In genomic region chr11:17598700-17599459, GRCh38 we compare ENCODE assay signal across 8 cellular contexts. TPM values are rescaled to one million over a fixed set of nuclear protein-coding genes. Genes with fewer than 3 reads are reported as not detected.
A peak's percentile ranks its signal among the peaks of the same experiment; 100 is the strongest.
DNase-seq lines count a peak whose midpoint lies in the region; ATAC-seq and TF ChIP-seq lines count a peak whose summit lies in the region.

No MANE protein-coding gene starts in this region.

- no peaks in the 10 kb centered on the region for H3K36me3 Mint-ChIP-seq in activated naive CD8-positive, alpha-beta T cell treated with anti-CD3 and anti-CD28 coated beads, Interleukin-2, amount 10 ng/mL, durations not matched to agents 7 days and 5 days

- no peak overlapping the region for H3K4me3 Mint-ChIP-seq in activated naive CD8-positive, alpha-beta T cell treated with anti-CD3 and anti-CD28 coated beads, Interleukin-2, amount 10 ng/mL, durations not matched to agents 7 days and 5 days

- TF ChIP-seq CTCF in heart left ventricle (IDR thresholded peaks at IDR 0.05) (peak; percentile 78 to 94 (median 90)), psoas muscle (IDR thresholded peaks at IDR 0.05) (peak; percentile 98), vagina (IDR thresholded peaks at IDR 0.05) (peak; percentile 74 to 81 (median 76))

- no peak overlapping the region for H3K27ac Mint-ChIP-seq in activated naive CD8-positive, alpha-beta T cell treated with anti-CD3 and anti-CD28 coated beads, Interleukin-2, amount 10 ng/mL, durations not matched to agents 7 days and 5 days

- H3K4me1 ChIP-seq in heart left ventricle (no peaks in the 10 kb centered on the region), psoas muscle (no peaks in the 10 kb centered on the region), vagina (no peaks in the 10 kb centered on the region)

- DNase-seq in G401 (ENCODE audit: low spot score) (peak; percentile 85), LHCN-M2 (ENCODE audit: low read depth) (peak; percentile 40), heart left ventricle (peak; percentile 51 to 77 (median 67)), psoas muscle (peak; percentile 74 to 87), vagina (ENCODE audit: extremely low spot score in 2 of 2) (peak; percentile 72 to 85)
- DNase-seq in activated naive CD8-positive, alpha-beta T cell treated with anti-CD3 and anti-CD28 coated beads, Interleukin-2, amount 10 ng/mL, durations not matched to agents 7 days and 5 days: peak; percentile 75

- no peaks in the 10 kb centered on the region for H3K36me3 ChIP-seq in heart left ventricle
- no peaks in the 10 kb centered on the region for H3K36me3 ChIP-seq in psoas muscle (ENCODE audit: insufficient read depth in 1 of 2, low read depth in 1 of 2)
- H3K36me3 ChIP-seq in vagina: no peaks in the 10 kb centered on the region

- in situ Hi-C loops in G401 (cut with HindIII; ENCODE audit: low sequenced_read_pairs): no loop called here

- 28 to 31% (median 30%) methylated on average over 17 of the region's 17 CpGs for WGBS in heart left ventricle, 4 donors
- WGBS in psoas muscle, 3 donors: 25 to 29% (median 28%) methylated on average over 17 of the region's 17 CpGs

- H3K27me3 ChIP-seq in heart left ventricle (peaks cover 0 to 13% (median 0%) of the 10 kb centered on the region in 9 donors), psoas muscle (ENCODE audit: insufficient read depth in 3 of 3, low read length in 2 of 3) (no peaks in the 10 kb centered on the region), vagina (no peaks in the 10 kb centered on the region)

- ATAC-seq in GM21825 (IDR thresholded peaks at IDR 0.05; ENCODE audit: unreplicated experiment) (peak; percentile 87), SK-N-SH treated with all-trans-retinoic acid at 6 μM for 48 hours (peak; percentile 96), heart left ventricle (peak; percentile 37 to 90 (median 78)), psoas muscle (peak; percentile 88 to 96 (median 94))
- ATAC-seq in activated naive CD8-positive, alpha-beta T cell treated with anti-CD3 and anti-CD28 coated beads, Interleukin-2, amount 10 ng/mL, durations not matched to agents 7 days and 5 days (ENCODE audit: low read depth): peak; percentile 87

- H3K27me3 Mint-ChIP-seq in activated naive CD8-positive, alpha-beta T cell treated with anti-CD3 and anti-CD28 coated beads, Interleukin-2, amount 10 ng/mL, durations not matched to agents 7 days and 5 days: no peaks in the 10 kb centered on the region

- intact Hi-C loops in heart left ventricle (cut with DNase I) (loop anchor here (1.0 to 5.0 kb wide), 9 partner anchors 121 to 383 kb away; partner anchors contain the start of gene KCNC1 (in 1 of the 10)), psoas muscle (cut with DNase I) (loop anchor here (1.0 to 5.0 kb wide), 5 partner anchors 123 to 383 kb away; no protein-coding TSS in a partner anchor), vagina (cut with DNase I) (loop anchor here (10.0 kb wide), 1 partner anchor 376 kb away; no protein-coding TSS in a partner anchor)

- no peak overlapping the region for H3K27ac ChIP-seq in heart left ventricle
- no peak overlapping the region for H3K27ac ChIP-seq in psoas muscle
- H3K27ac ChIP-seq in vagina: no peak overlapping the region

- POLR2A ChIA-PET in activated naive CD8-positive, alpha-beta T cell treated with anti-CD3 and anti-CD28 coated beads, Interleukin-2, amount 10 ng/mL, durations not matched to agents 7 days and 5 days (lab: Charles Lee): no interaction called here

- H3K9me3 Mint-ChIP-seq in activated naive CD8-positive, alpha-beta T cell treated with anti-CD3 and anti-CD28 coated beads, Interleukin-2, amount 10 ng/mL, durations not matched to agents 7 days and 5 days: no peaks in the 10 kb centered on the region

- H3K4me3 ChIP-seq in heart left ventricle (no peak overlapping the region), psoas muscle (no peak overlapping the region), vagina (no peak overlapping the region)

- H3K4me1 Mint-ChIP-seq in activated naive CD8-positive, alpha-beta T cell treated with anti-CD3 and anti-CD28 coated beads, Interleukin-2, amount 10 ng/mL, durations not matched to agents 7 days and 5 days: no peaks in the 10 kb centered on the region

- TF ChIP-seq POLR2A in heart left ventricle (IDR thresholded peaks at IDR 0.05) (no peak), vagina (IDR thresholded peaks at IDR 0.05) (no peak)

- no peaks in the 10 kb centered on the region for H3K9me3 ChIP-seq in heart left ventricle
- no peaks in the 10 kb centered on the region for H3K9me3 ChIP-seq in psoas muscle
- H3K9me3 ChIP-seq in vagina: no peaks in the 10 kb centered on the region

TF ChIP-seq in SK-N-SH treated with all-trans-retinoic acid at 6 μM for 48 hours, 23 proteins besides CTCF, POLR2A, EP300 and RAD21:
- TF ChIP-seq ZNF565 (CRISPR knock-in tag; conservative IDR thresholded peaks at IDR 0.05; ENCODE audit: low read depth) (no peak), ZFP30 (CRISPR knock-in tag; IDR thresholded peaks at IDR 0.05) (no peak), CSDC2 (CRISPR knock-in tag; IDR thresholded peaks at IDR 0.05) (no peak), ISL1 (CRISPR knock-in tag; IDR thresholded peaks at IDR 0.05) (no peak), ARNTL (CRISPR knock-in tag; IDR thresholded peaks at IDR 0.05; ENCODE audit: borderline replicate concordance, low read depth) (no peak), ZNF70 (CRISPR knock-in tag; IDR thresholded peaks at IDR 0.05) (no peak), ZNF8 (CRISPR knock-in tag; IDR thresholded peaks at IDR 0.05) (no peak), PATZ1 (CRISPR knock-in tag; IDR thresholded peaks at IDR 0.05; ENCODE audit: borderline replicate concordance) (no peak), CREB5 (CRISPR knock-in tag; IDR thresholded peaks at IDR 0.05; ENCODE audit: low read depth) (no peak), OSR1 (CRISPR knock-in tag; IDR thresholded peaks at IDR 0.05) (no peak), ESRRG (CRISPR knock-in tag; IDR thresholded peaks at IDR 0.05) (no peak), GLIS3 (CRISPR knock-in tag; IDR thresholded peaks at IDR 0.05) (no peak)

RNA-seq across cellular contexts. Expression of gene OTOG, which starts 51.8 kb away (rescaled TPM):
- total RNA-seq in G401 (2014; rRNA removed; shearing (Covaris generic)): not detected in 2 replicates
- total RNA-seq in LHCN-M2 (2014; rRNA removed): not detected in 2 replicates
- polyA plus RNA-seq in LHCN-M2 (2012): not detected
- total RNA-seq in activated naive CD8-positive, alpha-beta T cell treated with anti-CD3 and anti-CD28 coated beads, Interleukin-2, amount 10 ng/mL, durations not matched to agents 7 days and 5 days: not detected
- not detected for total RNA-seq in heart left ventricle
- polyA plus RNA-seq in heart left ventricle: not detected
- not detected for total RNA-seq in psoas muscle
- polyA plus RNA-seq in psoas muscle: not detected
- not detected for total RNA-seq in vagina

RNA-seq across cellular contexts. Expression of gene USH1C, which starts 54.7 kb away (rescaled TPM):
- not detected in 2 replicates for total RNA-seq in G401 (2014; rRNA removed; shearing (Covaris generic))
- total RNA-seq in LHCN-M2 (2014; rRNA removed) (not detected in 2 replicates), heart left ventricle (under 1 TPM in 1 of 9 donors, not detected in 8; 0.16 TPM), psoas muscle (not detected), vagina (not detected)
- not detected for polyA plus RNA-seq in LHCN-M2 (2012)
- total RNA-seq in activated naive CD8-positive, alpha-beta T cell treated with anti-CD3 and anti-CD28 coated beads, Interleukin-2, amount 10 ng/mL, durations not matched to agents 7 days and 5 days: not detected
- polyA plus RNA-seq in heart left ventricle (under 1 TPM; 0.06 to 0.23 TPM), psoas muscle (under 1 TPM; 0.05 to 0.44 (median 0.14) TPM)
